In the genomic region with DNA sequence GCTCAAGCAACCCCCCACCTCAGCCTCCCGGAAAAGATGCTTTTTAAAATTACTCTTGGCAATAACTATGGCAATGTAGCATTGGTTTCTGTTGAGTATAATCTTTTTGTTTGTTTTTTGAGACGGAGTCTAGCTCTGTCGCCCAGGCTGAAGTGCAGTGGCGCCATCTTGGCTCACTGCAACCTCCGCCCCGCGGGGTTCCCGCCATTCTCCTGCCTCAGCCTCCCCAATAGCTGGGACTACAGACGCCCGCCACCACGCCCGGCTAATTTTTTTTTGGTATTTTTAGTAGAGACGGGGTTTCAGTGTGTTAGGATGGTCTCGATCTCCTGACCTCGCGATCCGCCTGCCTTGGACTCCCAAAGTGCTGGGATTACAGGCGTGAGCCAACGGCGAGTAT, we compare ENCODE assay signal across 1 cellular context.
TF ChIP-seq lines count a peak whose summit lies in the region.
"Not testable (repeated sequence)": the region's sequence is repeated elsewhere in the genome, so short reads cannot be mapped to it uniquely, and the experiment has no call there.

No MANE protein-coding gene starts in this region.

TF ChIP-seq in HepG2, 621 proteins besides CTCF, POLR2A, EP300 and RAD21:
- TF ChIP-seq, protein P1, sequence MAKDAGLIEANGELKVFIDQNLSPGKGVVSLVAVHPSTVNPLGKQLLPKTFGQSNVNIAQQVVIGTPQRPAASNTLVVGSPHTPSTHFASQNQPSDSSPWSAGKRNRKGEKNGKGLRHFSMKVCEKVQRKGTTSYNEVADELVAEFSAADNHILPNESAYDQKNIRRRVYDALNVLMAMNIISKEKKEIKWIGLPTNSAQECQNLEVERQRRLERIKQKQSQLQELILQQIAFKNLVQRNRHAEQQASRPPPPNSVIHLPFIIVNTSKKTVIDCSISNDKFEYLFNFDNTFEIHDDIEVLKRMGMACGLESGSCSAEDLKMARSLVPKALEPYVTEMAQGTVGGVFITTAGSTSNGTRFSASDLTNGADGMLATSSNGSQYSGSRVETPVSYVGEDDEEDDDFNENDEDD (CRISPR knock-in tag; IDR thresholded peaks at IDR 0.05; ENCODE audit: borderline replicate concordance): peak; percentile 56; the same call in 1 of the 2 replicates
- peak; percentile 24; the same call in 1 of the 2 replicates for TF ChIP-seq WIZ (CRISPR knock-in tag; IDR thresholded peaks at IDR 0.05)
- TF ChIP-seq ZNF770 (CRISPR knock-in tag; IDR thresholded peaks at IDR 0.05): peak; percentile 83
- TF ChIP-seq CREB1 (IDR thresholded peaks at IDR 0.05): not testable (repeated sequence)
- TF ChIP-seq CREB1 (CRISPR knock-in tag; IDR thresholded peaks at IDR 0.05): 0 out of 2 replicates have a peak, but pooled peaks have one; percentile 6
- peak; percentile 88 for TF ChIP-seq YY1 (IDR thresholded peaks at IDR 0.05; ENCODE audit: insufficient read depth, insufficient replicate concordance, low read depth, low read length)
- TF ChIP-seq TAF1 (CRISPR knock-in tag; IDR thresholded peaks at IDR 0.05): peak; percentile 54; the same call in 1 of the 2 replicates
- TF ChIP-seq SAP130 (CRISPR knock-in tag; IDR thresholded peaks at IDR 0.05; ENCODE audit: low read depth): peak; percentile 38
- TF ChIP-seq, protein P2, sequence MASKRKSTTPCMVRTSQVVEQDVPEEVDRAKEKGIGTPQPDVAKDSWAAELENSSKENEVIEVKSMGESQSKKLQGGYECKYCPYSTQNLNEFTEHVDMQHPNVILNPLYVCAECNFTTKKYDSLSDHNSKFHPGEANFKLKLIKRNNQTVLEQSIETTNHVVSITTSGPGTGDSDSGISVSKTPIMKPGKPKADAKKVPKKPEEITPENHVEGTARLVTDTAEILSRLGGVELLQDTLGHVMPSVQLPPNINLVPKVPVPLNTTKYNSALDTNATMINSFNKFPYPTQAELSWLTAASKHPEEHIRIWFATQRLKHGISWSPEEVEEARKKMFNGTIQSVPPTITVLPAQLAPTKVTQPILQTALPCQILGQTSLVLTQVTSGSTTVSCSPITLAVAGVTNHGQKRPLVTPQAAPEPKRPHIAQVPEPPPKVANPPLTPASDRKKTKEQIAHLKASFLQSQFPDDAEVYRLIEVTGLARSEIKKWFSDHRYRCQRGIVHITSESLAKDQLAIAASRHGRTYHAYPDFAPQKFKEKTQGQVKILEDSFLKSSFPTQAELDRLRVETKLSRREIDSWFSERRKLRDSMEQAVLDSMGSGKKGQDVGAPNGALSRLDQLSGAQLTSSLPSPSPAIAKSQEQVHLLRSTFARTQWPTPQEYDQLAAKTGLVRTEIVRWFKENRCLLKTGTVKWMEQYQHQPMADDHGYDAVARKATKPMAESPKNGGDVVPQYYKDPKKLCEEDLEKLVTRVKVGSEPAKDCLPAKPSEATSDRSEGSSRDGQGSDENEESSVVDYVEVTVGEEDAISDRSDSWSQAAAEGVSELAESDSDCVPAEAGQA (IDR thresholded peaks at IDR 0.05; ENCODE audit: low read depth): 0 out of 2 replicates have a peak, but pooled peaks have one; percentile 61
- TF ChIP-seq, protein P2 (CRISPR knock-in tag; IDR thresholded peaks at IDR 0.05; ENCODE audit: borderline replicate concordance): not testable (repeated sequence)
- TF ChIP-seq ZMYM2 (CRISPR knock-in tag; IDR thresholded peaks at IDR 0.05): 0 out of 2 replicates have a peak, but pooled peaks have one; percentile 20
- peak; percentile 53 for TF ChIP-seq ZNF687 (CRISPR knock-in tag; IDR thresholded peaks at IDR 0.05)
- TF ChIP-seq ZMYM3 (CRISPR knock-in tag; IDR thresholded peaks at IDR 0.05): peak; percentile 51; the same call in 1 of the 2 replicates
- TF ChIP-seq FOXP4 (CRISPR knock-in tag; IDR thresholded peaks at IDR 0.05): peak; percentile 14; the same call in 1 of the 2 replicates
- TF ChIP-seq, protein P3, sequence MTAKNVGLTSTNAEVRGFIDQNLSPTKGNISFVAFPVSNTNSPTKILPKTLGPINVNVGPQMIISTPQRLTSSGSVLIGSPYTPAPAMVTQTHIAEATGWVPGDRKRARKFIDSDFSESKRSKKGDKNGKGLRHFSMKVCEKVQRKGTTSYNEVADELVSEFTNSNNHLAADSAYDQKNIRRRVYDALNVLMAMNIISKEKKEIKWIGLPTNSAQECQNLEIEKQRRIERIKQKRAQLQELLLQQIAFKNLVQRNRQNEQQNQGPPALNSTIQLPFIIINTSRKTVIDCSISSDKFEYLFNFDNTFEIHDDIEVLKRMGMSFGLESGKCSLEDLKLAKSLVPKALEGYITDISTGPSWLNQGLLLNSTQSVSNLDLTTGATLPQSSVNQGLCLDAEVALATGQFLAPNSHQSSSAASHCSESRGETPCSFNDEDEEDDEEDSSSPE (CRISPR knock-in tag; IDR thresholded peaks at IDR 0.05): peak; percentile 70
- TF ChIP-seq PHF8 (CRISPR knock-in tag; IDR thresholded peaks at IDR 0.05): peak; percentile 22; the same call in 1 of the 2 replicates
- peak; percentile 99 for TF ChIP-seq ZNF441 (CRISPR knock-in tag; IDR thresholded peaks at IDR 0.05; ENCODE audit: borderline replicate concordance)
- 0 out of 2 replicates have a peak, but pooled peaks have one; percentile 16 for TF ChIP-seq PITX1 (CRISPR knock-in tag; IDR thresholded peaks at IDR 0.05)
- peak; percentile 59 for TF ChIP-seq DMAP1 (CRISPR knock-in tag; IDR thresholded peaks at IDR 0.05)
- TF ChIP-seq HOXA3 (CRISPR knock-in tag; IDR thresholded peaks at IDR 0.05): peak; percentile 62; the same call in 1 of the 2 replicates
- TF ChIP-seq KDM2A (CRISPR knock-in tag; IDR thresholded peaks at IDR 0.05; ENCODE audit: borderline replicate concordance, low read depth): 0 out of 2 replicates have a peak, but pooled peaks have one; percentile 23
- TF ChIP-seq, protein P4, sequence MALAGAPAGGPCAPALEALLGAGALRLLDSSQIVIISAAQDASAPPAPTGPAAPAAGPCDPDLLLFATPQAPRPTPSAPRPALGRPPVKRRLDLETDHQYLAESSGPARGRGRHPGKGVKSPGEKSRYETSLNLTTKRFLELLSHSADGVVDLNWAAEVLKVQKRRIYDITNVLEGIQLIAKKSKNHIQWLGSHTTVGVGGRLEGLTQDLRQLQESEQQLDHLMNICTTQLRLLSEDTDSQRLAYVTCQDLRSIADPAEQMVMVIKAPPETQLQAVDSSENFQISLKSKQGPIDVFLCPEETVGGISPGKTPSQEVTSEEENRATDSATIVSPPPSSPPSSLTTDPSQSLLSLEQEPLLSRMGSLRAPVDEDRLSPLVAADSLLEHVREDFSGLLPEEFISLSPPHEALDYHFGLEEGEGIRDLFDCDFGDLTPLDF (CRISPR knock-in tag; IDR thresholded peaks at IDR 0.05): peak; percentile 80
- 0 out of 2 replicates have a peak, but pooled peaks have one; percentile 47 for TF ChIP-seq CCDC6 (CRISPR knock-in tag; IDR thresholded peaks at IDR 0.05)
- 0 out of 2 replicates have a peak, but pooled peaks have one; percentile 14 for TF ChIP-seq HDAC2 (CRISPR knock-in tag; IDR thresholded peaks at IDR 0.05)
